8 cellular contexts compared by ENCODE assay signal in genomic region chr20:63183422-63184146, GRCh38. TPM values are rescaled to one million over a fixed set of nuclear protein-coding genes. Genes with fewer than 3 reads are reported as not detected.
A peak's percentile ranks its signal among the peaks of the same experiment; 100 is the strongest.
DNase-seq lines count a peak whose midpoint lies in the region; FAIRE-seq and TF ChIP-seq lines count a peak whose summit lies in the region.

No MANE protein-coding gene starts in this region.

- H3K9me2 ChIP-seq in neural cell (ENCODE audit: insufficient read depth, low read length): no peaks in the 10 kb centered on the region

- H2BK15ac ChIP-seq in H1 (ENCODE audit: low read length): peak overlapping the region; percentile 98; the same call in 1 of the 2 replicates

- TF ChIP-seq POLR2A in H1 (IDR thresholded peaks at IDR 0.05; ENCODE audit: control extremely low read depth in 1 of 2, low read depth in 2 of 2, low read length in 2 of 2) (no peak), vagina (IDR thresholded peaks at IDR 0.05) (no peak)

- peaks cover 0 to 19% (median 10%) of the 10 kb centered on the region in 4 experiments; a peak in 5 of 7 replicates for H3K4me1 ChIP-seq in H1 (replicated peaks in 1 of 4; ENCODE audit: control insufficient read depth in 3 of 4, insufficient read depth in 4 of 4, low read length in 3 of 4)
- H3K4me1 ChIP-seq in vagina: peaks cover 9% of the 10 kb centered on the region

- H3K4me3 ChIP-seq in MG63 (no peak overlapping the region), H1 (ENCODE audit: extremely low read depth in 1 of 4, insufficient read depth in 2 of 4, low read depth in 3 of 4, low read length in 4 of 4) (no peak overlapping the region), neural cell (ENCODE audit: low read length) (no peak overlapping the region), vagina (no peak overlapping the region)

- no peak overlapping the region for H3K27ac ChIP-seq in H1 (ENCODE audit: low read depth, low read length)
- H3K27ac ChIP-seq in neural cell (ENCODE audit: low read length): no peak overlapping the region
- H3K27ac ChIP-seq in vagina: no peak overlapping the region

- H2BK20ac ChIP-seq in H1 (ENCODE audit: low read length): peak overlapping the region; percentile 92; the same call in 1 of the 2 replicates

- H3K27me3 ChIP-seq in MG63 (peaks cover 9% of the 10 kb centered on the region), H1 (replicated peaks in 1 of 4; ENCODE audit: control insufficient read depth in 3 of 4, extremely low read depth in 1 of 4, insufficient read depth in 3 of 4, low read length in 3 of 4) (peaks cover 0 to 2% (median 0%) of the 10 kb centered on the region in 4 experiments; a peak in 2 of 7 replicates), neural cell (ENCODE audit: insufficient read depth, low read depth, low read length) (no peaks in the 10 kb centered on the region), vagina (peaks cover 4% of the 10 kb centered on the region)

- no peak overlapping the region for H3K18ac ChIP-seq in H1 (ENCODE audit: extremely low read depth, low read length)

- H4K91ac ChIP-seq in H1 (replicated peaks; ENCODE audit: insufficient read length, low read length): no peak overlapping the region

- peak in 2 of 3 experiments; percentile 95 to 98; a peak in 3 of 4 replicates for TF ChIP-seq CTCF in H1 (IDR thresholded peaks at IDR 0.05; ENCODE audit: control extremely low read depth in 1 of 3, insufficient read depth in 1 of 3, low read depth in 1 of 3, low read length in 3 of 3)
- peak; percentile 69 for TF ChIP-seq CTCF in neural cell (IDR thresholded peaks at IDR 0.05; ENCODE audit: poor library complexity, severe bottlenecking)
- TF ChIP-seq CTCF in vagina (IDR thresholded peaks at IDR 0.05): peak in 2 of 3 experiments; percentile 23 to 30

- peak overlapping the region; percentile 90; the same call in 1 of the 2 replicates for H2BK12ac ChIP-seq in H1 (ENCODE audit: low read depth, low read length)

- H3K79me2 ChIP-seq in H1 (ENCODE audit: control insufficient read depth in 1 of 2, insufficient read depth in 2 of 2, low read length in 2 of 2): no peaks in the 10 kb centered on the region
- peaks cover 13% of the 10 kb centered on the region for H3K79me2 ChIP-seq in neural cell (replicated peaks; ENCODE audit: insufficient read depth, low read length)

- FAIRE-seq in H1 (lab: Jason Lieb, UNC): peak; percentile 63

- no peak overlapping the region for H3K56ac ChIP-seq in H1 (replicated peaks; ENCODE audit: insufficient read length, low read depth, low read length)

- H2AFZ ChIP-seq in H1 (ENCODE audit: low read length): no peak overlapping the region
- no peak overlapping the region for H2AFZ ChIP-seq in neural cell (ENCODE audit: low read depth, low read length)

- H3K9me3 ChIP-seq in MG63 (no peaks in the 10 kb centered on the region), H1 (ENCODE audit: insufficient read depth in 2 of 2, low read depth in 1 of 2, low read length in 1 of 2) (peaks cover 0 to 9% of the 10 kb centered on the region in 2 experiments; a peak in 2 of 4 replicates), neural cell (ENCODE audit: low read length) (no peaks in the 10 kb centered on the region), vagina (no peaks in the 10 kb centered on the region)

- peak; percentile 85 to 91 for TF ChIP-seq RAD21 in H1 (IDR thresholded peaks at IDR 0.05 in 1 of 2, conservative IDR thresholded peaks at IDR 0.05 in 1 of 2; ENCODE audit: low read depth in 2 of 2, low read length in 2 of 2)
- TF ChIP-seq RAD21 in neural cell (conservative IDR thresholded peaks at IDR 0.05): peak; percentile 58

- POLR2A ChIA-PET in H1 (lab: Charles Lee; ENCODE audit: partially characterized antibody): interaction anchor here (1.0 to 2.2 kb wide), 4 partner anchors 14 to 31 kb away, joined by 3 to 12 read pairs (median 3); partner anchors contain the start of gene YTHDF1

- DNase-seq in DMS153 treated with DMSO at 0.1 percent for 48 hours (lab: John Stamatoyannopoulos, UW; ENCODE audit: unreplicated experiment): peak; percentile 12
- DNase-seq in DMS153 (lab: John Stamatoyannopoulos, UW): no peak
- DNase-seq in MG63: peak; percentile 30
- peak; percentile 53 for DNase-seq in activated CD4-positive, alpha-beta T cell treated with anti-CD3 and anti-CD28 coated beads, Interleukin-2, amount 50 U/mL, for 1 hour
- DNase-seq in H1 (ENCODE audit: low read depth in 1 of 2, low spot score in 2 of 2): peak in 1 of 2 experiments; percentile 92
- DNase-seq in vagina (ENCODE audit: extremely low spot score in 2 of 2): no peak
- no peak for DNase-seq in putamen (ENCODE audit: low spot score)

- H3K14ac ChIP-seq in H1 (ENCODE audit: insufficient read length): no peak overlapping the region

- no peak for TF ChIP-seq EP300 in H1 (IDR thresholded peaks at IDR 0.05; ENCODE audit: borderline replicate concordance in 1 of 2, low read depth in 2 of 2, low read length in 2 of 2)
- no peak for TF ChIP-seq EP300 in neural cell (conservative IDR thresholded peaks at IDR 0.05; ENCODE audit: poor library complexity, severe bottlenecking)

- H3K23me2 ChIP-seq in H1 (ENCODE audit: low read depth, low read length): no peaks in the 10 kb centered on the region; the same call in none of the 2 replicates

- CTCF ChIA-PET in H1 (lab: Charles Lee; ENCODE audit: partially characterized antibody): interaction anchor here (0.6 to 6.4 kb wide), 28 partner anchors 10 to 599 kb away, joined by 3 to 59 read pairs (median 5); partner anchors contain the start of genes CHRNA4, COL20A1 and NKAIN4

- no peaks in the 10 kb centered on the region for H3K79me1 ChIP-seq in H1 (ENCODE audit: low read depth, low read length)

- H3K4ac ChIP-seq in H1 (replicated peaks; ENCODE audit: insufficient read length, low read depth, low read length): no peak overlapping the region

- H4K5ac ChIP-seq in H1 (ENCODE audit: insufficient read length, low read depth, low read length): no peak overlapping the region

- no peak overlapping the region for H3K9ac ChIP-seq in H1 (replicated peaks in 1 of 4; ENCODE audit: extremely low read depth in 1 of 4, low read depth in 3 of 4, low read length in 3 of 4)
- no peak overlapping the region for H3K9ac ChIP-seq in neural cell (ENCODE audit: low read length)

- 0 out of 2 replicates have a peak overlapping the region, but pooled peaks have one; percentile 71 for H2BK5ac ChIP-seq in H1 (ENCODE audit: low read depth, low read length)

- H4K20me1 ChIP-seq in H1 (replicated peaks in 1 of 2; ENCODE audit: control insufficient read depth in 1 of 2, insufficient read depth in 2 of 2, low read length in 2 of 2) (peaks cover 3 to 18% of the 10 kb centered on the region in 2 experiments), neural cell (ENCODE audit: insufficient read depth) (peaks cover 22% of the 10 kb centered on the region)

- no peak overlapping the region for H3K4me2 ChIP-seq in H1 (ENCODE audit: insufficient read depth in 1 of 2, low read depth in 2 of 2, low read length in 2 of 2)
- no peak overlapping the region for H3K4me2 ChIP-seq in neural cell (ENCODE audit: low read length)

- H2AK5ac ChIP-seq in H1 (ENCODE audit: low read depth, low read length): no peak overlapping the region

- H3K36me3 ChIP-seq in MG63 (no peaks in the 10 kb centered on the region), H1 (ENCODE audit: control insufficient read depth in 2 of 4, insufficient read depth in 4 of 4, low read length in 3 of 4) (no peaks in the 10 kb centered on the region), neural cell (ENCODE audit: insufficient read depth, low read length) (no peaks in the 10 kb centered on the region), vagina (no peaks in the 10 kb centered on the region)

- no peak overlapping the region for H3K23ac ChIP-seq in H1 (ENCODE audit: insufficient read length)

- 56% methylated on average over 12 of the region's 13 CpGs; no CpG with 5 or more reads in 1 of the 2 experiments for WGBS in H1 (ENCODE audit: extremely low coverage in 1 of 2, insufficient coverage in 1 of 2, insufficient read length in 1 of 2, insufficient replicate concordance in 2 of 2, low coverage in 1 of 2, low lambda C conversion rate in 2 of 2, missing lambda C conversion rate in 1 of 2), 2 experiments

- H2BK120ac ChIP-seq in H1 (replicated peaks; ENCODE audit: low read depth, low read length): no peak overlapping the region

- intact Hi-C loops in vagina (cut with DNase I): no loop called here

- H4K8ac ChIP-seq in H1 (ENCODE audit: extremely low read depth, insufficient read depth, low read length): 0 out of 2 replicates have a peak overlapping the region, but pooled peaks have one; percentile 9

- no peaks in the 10 kb centered on the region for H3F3A ChIP-seq in neural cell (ENCODE audit: insufficient read depth, low read length, poor library complexity, severe bottlenecking)

TF ChIP-seq in neural cell, 6 proteins besides CTCF, POLR2A, EP300 and RAD21 (continues in another document):
- TF ChIP-seq SMC3 (conservative IDR thresholded peaks at IDR 0.05; ENCODE audit: poor library complexity) (peak; percentile 63), MXI1 (conservative IDR thresholded peaks at IDR 0.05; ENCODE audit: poor library complexity, severe bottlenecking) (no peak)

RNA-seq across cellular contexts. Expression of gene YTHDF1, which starts 32.3 kb away (rescaled TPM):
- 17.0 and 19.8 TPM in 2 replicates for total RNA-seq in MG63 (2014; rRNA removed; shearing (Covaris generic); ENCODE audit: low replicate concordance)
- total RNA-seq in H1 (2021; fragmentation: NEBNext Ultra II Directional; extraction: Animal tissue kit (Norgen Biotek cat#: 25700)): 66.0 and 66.1 TPM in 2 replicates
- polyA plus RNA-seq in H1 (2011; rRNA removed) (32.8 and 38.3 TPM in 2 replicates), neural cell (36.9 and 38.2 TPM in 2 replicates)
- polyA plus RNA-seq in H1 (2011; cell fraction: cytosol; rRNA removed): 41.4 TPM
- 41.1 TPM for polyA plus RNA-seq in H1 (2011; cell fraction: nucleus; rRNA removed)
- 46.9 to 54.7 TPM (median 49.9 TPM) in 4 replicates for polyA plus RNA-seq in H1 (2012, experiment 1 of 2)
- 35.5 TPM for polyA plus RNA-seq in H1 (2012, experiment 2 of 2)
- polyA plus RNA-seq in H1 (2013, experiment 1 of 2): 44.4 TPM
- polyA plus RNA-seq in H1 (2013, experiment 2 of 2): 44.2 TPM
- polyA minus RNA-seq in H1 (2011; rRNA and poly(A)+ RNA removed): 42.5 and 44.7 TPM in 2 replicates
- 40.8 TPM for polyA minus RNA-seq in H1 (2011; cell fraction: cytosol; rRNA and poly(A)+ RNA removed)
- 22.0 TPM for polyA minus RNA-seq in H1 (2011; cell fraction: nucleus; rRNA and poly(A)+ RNA removed)
- polyA minus RNA-seq in neural cell: 30.9 and 33.9 TPM in 2 replicates
- total RNA-seq in vagina: 27.7 TPM

RNA-seq across cellular contexts. Expression of gene BIRC7, which starts 52.1 kb away (rescaled TPM):
- total RNA-seq in MG63 (2014; rRNA removed; shearing (Covaris generic); ENCODE audit: low replicate concordance): not detected in 2 replicates
- 0.41 TPM in 1 of 2 replicates, not detected in the other for total RNA-seq in H1 (2021; fragmentation: NEBNext Ultra II Directional; extraction: Animal tissue kit (Norgen Biotek cat#: 25700))
- 0.11 and 0.16 TPM in 2 replicates for polyA plus RNA-seq in H1 (2011; rRNA removed)
- polyA plus RNA-seq in H1 (2011; cell fraction: cytosol; rRNA removed): 0.16 TPM
- 0.77 TPM for polyA plus RNA-seq in H1 (2011; cell fraction: nucleus; rRNA removed)
- polyA plus RNA-seq in H1 (2012, experiment 1 of 2): 0.19 TPM in 1 of 4 replicates, not detected in the others
- not detected for polyA plus RNA-seq in H1 (2012, experiment 2 of 2)
- polyA plus RNA-seq in H1 (2013, experiment 1 of 2): 0.06 TPM
- 0.06 TPM for polyA plus RNA-seq in H1 (2013, experiment 2 of 2)
- not detected in 2 replicates for polyA minus RNA-seq in H1 (2011; rRNA and poly(A)+ RNA removed)
- not detected for polyA minus RNA-seq in H1 (2011; cell fraction: cytosol; rRNA and poly(A)+ RNA removed)
- not detected for polyA minus RNA-seq in H1 (2011; cell fraction: nucleus; rRNA and poly(A)+ RNA removed)
- not detected in 2 replicates for polyA plus RNA-seq in neural cell
- not detected in 2 replicates for polyA minus RNA-seq in neural cell
- 2.7 TPM for total RNA-seq in vagina

Comparison
In these comparisons a context has a peak if more than half of its experiments do, and no peak if none do; other contexts are left out.
1. DNase-seq: peak in DMS153 treated with DMSO at 0.1 percent for 48 hours (single experiment), MG63 (single experiment) and activated CD4-positive, alpha-beta T cell treated with anti-CD3 and anti-CD28 coated beads, Interleukin-2, amount 50 U/mL, for 1 hour (single experiment); none in DMS153 (single experiment), vagina (0 of 2) and putamen (single experiment).
2. CTCF ChIP-seq: peak in every context shown above with its lines; median percentile 96 in H1; 69 in neural cell; 26 in vagina.